ENCODE assay signal across 26 cellular contexts in genomic region chr5:53099546-53099945, GRCh38. TPM values are rescaled to one million over a fixed set of nuclear protein-coding genes. Genes with fewer than 3 reads are reported as not detected.
DNase-seq lines count a peak whose midpoint lies in the region; ATAC-seq, FAIRE-seq and TF ChIP-seq lines count a peak whose summit lies in the region.
"Had no signal": no experiment of that assay in that cellular context is flagged by ENCODE, and none has a peak within 500 bp of the region (broad histone marks: within the 10 kb centered on the region; RNA-seq: fewer than 3 reads in every experiment).

No MANE protein-coding gene starts in this region.

- H3K36me3 ChIP-seq in adipocyte (ENCODE audit: control insufficient read depth, insufficient read depth, low read length, severe bottlenecking) (peaks cover 50% of the 10 kb centered on the region), kidney (ENCODE audit: control insufficient read depth in 1 of 2, insufficient read depth in 2 of 2, low read length in 2 of 2) (peaks cover 13 to 31% of the 10 kb centered on the region in 2 donors), tibial artery (peaks cover 15 to 61% (median 21%) of the 10 kb centered on the region in 3 donors)

- H3K27ac ChIP-seq in kidney (ENCODE audit: low read depth in 2 of 2, low read length in 2 of 2) (peak overlapping the region; percentile 63 to 85), tibial artery (peak overlapping the region; percentile 18 to 59), caudate nucleus (ENCODE audit: low read depth, low read length) (no peak overlapping the region)
- H3K27ac ChIP-seq: A549, C4-2B, HL-60 had no signal

- H3K9ac ChIP-seq in adipocyte (ENCODE audit: low read length) (no peak overlapping the region), kidney (ENCODE audit: low read length in 2 of 2) (peak overlapping the region; percentile 29)

- H3K9me3 Mint-ChIP-seq in activated naive CD4-positive, alpha-beta T cell treated with anti-CD3 and anti-CD28 coated beads, Interleukin-2, amount 50 U/mL, for 72 hours = no peaks in the 10 kb centered on the region
- H3K9me3 Mint-ChIP-seq: activated B cell treated with CpG ODN at 0.5 μM for 24 hours; GM23338; T-helper 2 cell treated with Interferon-gamma antibody and Interleukin-4, amounts not matched to agents 5 μg/mL and 100 μg/mL, for 36 hours had no signal

- ATAC-seq in activated naive CD4-positive, alpha-beta T cell treated with anti-CD3 and anti-CD28 coated beads, Interleukin-2, amount 50 U/mL, for 72 hours = no peak
- ATAC-seq in HG03039 (IDR thresholded peaks at IDR 0.05; ENCODE audit: unreplicated experiment) = no peak
- ATAC-seq: GM23338, left colon, mucosa of descending colon had no signal

- no peaks in the 10 kb centered on the region for H3K27me3 ChIP-seq in adipocyte (replicated peaks; ENCODE audit: control insufficient read depth, insufficient read depth, low read length)
- no peaks in the 10 kb centered on the region for H3K27me3 ChIP-seq in tibial artery
- H3K27me3 ChIP-seq: adrenal gland had no signal

- H3K9me3 ChIP-seq in adipocyte (ENCODE audit: control insufficient read depth, low read length) (no peaks in the 10 kb centered on the region), kidney (ENCODE audit: control insufficient read depth in 1 of 2, low read length in 2 of 2) (no peaks in the 10 kb centered on the region), tibial artery (no peaks in the 10 kb centered on the region)
- H3K9me3 ChIP-seq: A549, adrenal gland, mucosa of descending colon had no signal

- FAIRE-seq in kidney (lab: Jason Lieb, UNC) = peak; percentile 13
- FAIRE-seq: A549 had no signal

- H3K27ac Mint-ChIP-seq in activated naive CD4-positive, alpha-beta T cell treated with anti-CD3 and anti-CD28 coated beads, Interleukin-2, amount 50 U/mL, for 72 hours = peak overlapping the region; percentile 25 to 55
- H3K27ac Mint-ChIP-seq: activated B cell treated with CpG ODN at 0.5 μM for 24 hours; GM23338; T-helper 2 cell treated with Interferon-gamma antibody and Interleukin-4, amounts not matched to agents 5 μg/mL and 100 μg/mL, for 36 hours had no signal

- no peak for TF ChIP-seq CTCF in kidney (IDR thresholded peaks at IDR 0.05; ENCODE audit: borderline replicate concordance, extremely low read depth, insufficient read depth)
- TF ChIP-seq CTCF in tibial artery (IDR thresholded peaks at IDR 0.05) = no peak

- intact Hi-C loops in kidney (cut with DNase I) (loop anchor here (10.0 kb wide), 1 partner anchor 145 kb away; no protein-coding TSS in a partner anchor), tibial artery (cut with DNase I; ENCODE audit: low total_unique reads) (loop anchor here (5.0 kb wide), 1 partner anchor 152 kb away; no protein-coding TSS in a partner anchor)

- no peak overlapping the region for H3K4me3 ChIP-seq in adipocyte (ENCODE audit: low read length)
- H3K4me3 ChIP-seq in kidney (ENCODE audit: low read length in 2 of 2) = no peak overlapping the region
- H3K4me3 ChIP-seq in tibial artery = no peak overlapping the region
- H3K4me3 ChIP-seq: A549, adrenal gland, GM23338, mucosa of descending colon had no signal

- no peaks in the 10 kb centered on the region for H3K4me1 ChIP-seq in adipocyte (ENCODE audit: control insufficient read depth, insufficient read depth, low read length)
- H3K4me1 ChIP-seq in kidney (ENCODE audit: control insufficient read depth in 1 of 2, insufficient read depth in 1 of 2, low read depth in 1 of 2, low read length in 2 of 2) = peaks cover 6 to 18% of the 10 kb centered on the region in 2 donors
- peaks cover 0 to 17% (median 8%) of the 10 kb centered on the region in 4 donors for H3K4me1 ChIP-seq in tibial artery
- H3K4me1 ChIP-seq: A549 had no signal

- H3K36me3 Mint-ChIP-seq in activated naive CD4-positive, alpha-beta T cell treated with anti-CD3 and anti-CD28 coated beads, Interleukin-2, amount 50 U/mL, for 72 hours = peaks cover 0 to 15% of the 10 kb centered on the region in 2 donors

- DNase-seq in activated naive CD4-positive, alpha-beta T cell treated with anti-CD3 and anti-CD28 coated beads, Interleukin-2, amount 50 U/mL, for 72 hours (ENCODE audit: low spot score in 2 of 2) = no peak
- DNase-seq in activated naive CD4-positive, alpha-beta T cell treated with anti-CD3 and anti-CD28 coated beads, Interleukin-2, amount 50 U/mL, for 16 hours = no peak
- DNase-seq in adipocyte (ENCODE audit: low read depth) (peak; percentile 54), kidney (no peak), tibial artery (no peak), DMS114 treated with DMSO at 0.1 percent for 48 hours (lab: John Stamatoyannopoulos, UW; ENCODE audit: unreplicated experiment) (no peak), caudate nucleus (lab: John Stamatoyannopoulos, UW) (no peak)
- DNase-seq: activated B cell treated with CpG ODN at 0.5 μM for 24 hours; adrenal gland; cerebellar nuclear complex; DMS79; hypothalamus; left colon; mucosa of descending colon; NCI-H2081 treated with DMSO at 0.1 percent for 48 hours; NCI-H526; retina; Right ventricle myocardium superior; stimulated activated naive CD4-positive, alpha-beta T cell; trophoblast cell had no signal

RNA-seq across cellular contexts. Expression of gene MOCS2, which starts 10.0 kb away (rescaled TPM):
- 10 to 100 TPM; 18.7 to 29.2 TPM for total RNA-seq in activated naive CD4-positive, alpha-beta T cell treated with anti-CD3 and anti-CD28 coated beads, Interleukin-2, amount 50 U/mL, for 72 hours
- 52.2 TPM for total RNA-seq in kidney
- 168 TPM for polyA plus RNA-seq in kidney (ENCODE audit: insufficient read depth, low read depth, low replicate concordance)
